In the genomic region with DNA sequence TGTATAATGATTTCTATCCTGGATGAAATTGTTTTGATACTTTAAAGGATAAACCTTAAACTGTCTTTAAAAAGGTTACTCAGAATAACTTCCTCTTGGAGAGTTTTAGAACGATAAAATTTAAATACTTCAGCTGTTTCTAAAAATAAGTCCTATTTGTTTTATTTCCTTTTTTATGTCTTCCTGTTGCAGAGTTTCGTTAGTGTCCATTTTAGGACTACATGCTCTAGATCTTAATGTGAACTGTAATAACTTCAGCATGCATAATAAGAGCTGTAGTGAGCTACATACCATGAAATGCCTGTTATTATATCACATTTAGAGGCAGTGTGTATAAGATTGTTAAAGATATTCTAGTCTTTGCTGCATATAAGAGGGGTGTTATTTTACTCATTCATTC, we compare ENCODE assay signal across 10 cellular contexts. TPM values are rescaled to one million over a fixed set of nuclear protein-coding genes. Genes with fewer than 3 reads are reported as not detected.
A peak's percentile ranks its signal among the peaks of the same experiment; 100 is the strongest.
DNase-seq lines count a peak whose midpoint lies in the region; ATAC-seq, FAIRE-seq and TF ChIP-seq lines count a peak whose summit lies in the region.
"Had no signal": no experiment of that assay in that cellular context is flagged by ENCODE, and none has a peak within 500 bp of the region (broad histone marks: within the 10 kb centered on the region; RNA-seq: fewer than 3 reads in every experiment).

No MANE protein-coding gene starts in this region.

- TF ChIP-seq CTCF in upper lobe of left lung (IDR thresholded peaks at IDR 0.05) (no peak), sigmoid colon (IDR thresholded peaks at IDR 0.05) (no peak)

- H3K4me1 ChIP-seq in upper lobe of left lung, result peaks cover 7 to 13% (median 11%) of the 10 kb centered on the region in 4 donors
- peaks cover 0 to 20% (median 5%) of the 10 kb centered on the region in 4 donors for H3K4me1 ChIP-seq in sigmoid colon

- H3K9me3 ChIP-seq in upper lobe of left lung (no peaks in the 10 kb centered on the region), sigmoid colon (no peaks in the 10 kb centered on the region)

- H3K27me3 ChIP-seq in upper lobe of left lung (no peaks in the 10 kb centered on the region), sigmoid colon (no peaks in the 10 kb centered on the region)

- H3K4me3 ChIP-seq in upper lobe of left lung (no peak overlapping the region), sigmoid colon (no peak overlapping the region)

- ATAC-seq in HG03139 (IDR thresholded peaks at IDR 0.05; ENCODE audit: unreplicated experiment), result peak; percentile 42
- no peak for ATAC-seq in upper lobe of left lung (ENCODE audit: low FRiP score in 2 of 2)
- ATAC-seq: activated T-cell treated with anti-CD3 and anti-CD28 coated beads, Interleukin-2, amount 50 U/mL, for 4 hours had no signal

- no peak overlapping the region for H3K27ac ChIP-seq in upper lobe of left lung
- H3K27ac ChIP-seq in sigmoid colon, result peak overlapping the region in 2 of 4 donors; percentile 3 to 31
- H3K27ac ChIP-seq: VCaP had no signal

- peak; percentile 51 for FAIRE-seq in GM18507 (lab: Jason Lieb, UNC)
- FAIRE-seq in endometrium (lab: Jason Lieb, UNC), result peak; percentile 89
- FAIRE-seq: keratinocyte had no signal

- no peak for DNase-seq in GM18507 (ENCODE audit: extremely low spot score, insufficient read length, low read depth)
- DNase-seq in upper lobe of left lung, result no peak
- no peak for DNase-seq in amygdala (lab: John Stamatoyannopoulos, UW)
- no peak for DNase-seq in sigmoid colon
- DNase-seq: activated T-cell treated with anti-CD3 and anti-CD28 coated beads, Interleukin-2, amount 50 U/mL, for 4 hours; substantia nigra had no signal

- H3K36me3 ChIP-seq in upper lobe of left lung (no peaks in the 10 kb centered on the region), sigmoid colon (no peaks in the 10 kb centered on the region)

- TF ChIP-seq EP300 in upper lobe of left lung (IDR thresholded peaks at IDR 0.05) (no peak), sigmoid colon (IDR thresholded peaks at IDR 0.05) (no peak)

- WGBS in upper lobe of left lung, 2 donors, result 8 to 36% methylated on average over 2 of the region's 2 CpGs
- WGBS in sigmoid colon, 2 donors, result 23 to 67% methylated on average over 2 of the region's 2 CpGs

- TF ChIP-seq POLR2A in upper lobe of left lung (IDR thresholded peaks at IDR 0.05) (no peak), sigmoid colon (IDR thresholded peaks at IDR 0.05) (no peak)

- intact Hi-C loops in sigmoid colon (cut with DNase I), result no loop called here

RNA-seq across cellular contexts. Expression of a gene that starts 14.6 kb away (rescaled TPM):
- total RNA-seq in upper lobe of left lung (10 to 100 TPM; 13.7 to 27.6 (median 22.1) TPM), sigmoid colon (10 to 100 TPM; 16.8 to 21.0 (median 18.7) TPM)
- polyA plus RNA-seq in sigmoid colon, result 1 to 10 TPM in 2 of 3 donors, under 1 TPM in 1; 0.60 to 4.5 (median 1.2) TPM

RNA-seq across cellular contexts. Expression of a gene that starts 36.2 kb away (rescaled TPM):
- 10 to 100 TPM in 5 of 6 donors, 1 to 10 TPM in 1; 6.3 to 17.2 (median 15.3) TPM for total RNA-seq in upper lobe of left lung
- total RNA-seq in sigmoid colon, result 10 to 100 TPM; 10.8 to 21.4 (median 17.5) TPM
- polyA plus RNA-seq in sigmoid colon, result 10 to 100 TPM; 21.9 to 41.4 (median 35.4) TPM
